25 cellular contexts compared by ENCODE assay signal in the genomic region with DNA sequence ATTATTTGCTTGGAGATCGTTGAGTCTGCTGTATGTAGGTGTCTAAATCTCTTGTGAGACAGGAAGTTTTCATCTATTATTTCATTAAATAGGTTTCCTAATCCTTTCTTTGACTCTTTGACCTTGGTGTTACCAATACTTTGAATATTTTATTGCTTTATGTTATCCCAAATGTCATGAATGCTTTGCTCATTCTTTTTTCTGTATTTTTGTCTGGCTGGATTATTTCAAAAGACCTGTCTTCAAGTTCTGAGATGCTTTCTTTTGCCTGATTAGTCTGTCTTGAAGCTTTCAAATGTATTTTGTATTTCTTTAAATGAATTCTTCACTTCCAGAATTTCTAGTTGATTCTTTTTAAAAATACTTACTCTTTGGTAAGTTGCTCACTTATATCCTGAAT.
"Had no signal": no experiment of that assay in that cellular context is flagged by ENCODE, and none has a peak within 500 bp of the region (broad histone marks: within the 10 kb centered on the region; RNA-seq: fewer than 3 reads in every experiment).

No MANE protein-coding gene starts in this region.

- H3K4me3 ChIP-seq: dorsolateral prefrontal cortex, gastrocnemius medialis, lower lobe of right lung, mucosa of descending colon, prostate gland, right atrium auricular region, sigmoid colon, thoracic aorta, tibial nerve, upper lobe of left lung, uterus had no signal

- H3K4me1 Mint-ChIP-seq: nephron progenitor cell had no signal

- H3K4me1 ChIP-seq: lower lobe of right lung, prostate gland, right atrium auricular region, sigmoid colon, tibial nerve, upper lobe of left lung, uterus had no signal

- DNase-seq: dorsolateral prefrontal cortex; effector CD8-positive, alpha-beta T cell; endodermal cell; foreskin fibroblast; gastrocnemius medialis; left ventricle myocardium superior; lower lobe of right lung; mucosa of descending colon; naive B cell; nephron progenitor cell; nucleus accumbens; sigmoid colon; stimulated activated CD4-positive, alpha-beta T cell treated with anti-CD3 and anti-CD28 coated beads, Interleukin-2, amount 100 ng/mL, for 24 hours; stimulated activated CD4-positive, alpha-beta T cell treated with anti-CD3 and anti-CD28 coated beads, Interleukin-4, amount 100 ng/mL, for 24 hours; stimulated activated naive CD4-positive, alpha-beta T cell treated with Interleukin-2 at 50 U/mL for 16 hours; upper lobe of left lung; uterus had no signal

- H3K27ac Mint-ChIP-seq: endodermal cell; memory B cell; nephron progenitor cell; stimulated activated effector memory CD8-positive, alpha-beta T cell treated with anti-CD3 and anti-CD28 coated beads, Interleukin-12 subunit alpha, Interleukin-12 subunit beta, amount 100 ng/mL, for 72 hours had no signal

- H3K4me3 Mint-ChIP-seq: endodermal cell; memory B cell; nephron progenitor cell; stimulated activated effector memory CD8-positive, alpha-beta T cell treated with anti-CD3 and anti-CD28 coated beads, Interleukin-12 subunit alpha, Interleukin-12 subunit beta, amount 100 ng/mL, for 72 hours had no signal

- H3K36me3 ChIP-seq: prostate gland, uterus had no signal

- H3K27me3 ChIP-seq: dorsolateral prefrontal cortex, gastrocnemius medialis, right atrium auricular region, sigmoid colon, tibial nerve, upper lobe of left lung, uterus had no signal

- H3K9me3 ChIP-seq: lower lobe of right lung, mucosa of descending colon, prostate gland, sigmoid colon, thoracic aorta, upper lobe of left lung had no signal

- H3K27me3 Mint-ChIP-seq: memory B cell, naive B cell had no signal

- ATAC-seq: esophagus mucosa; gastrocnemius medialis; left ventricle myocardium superior; lower lobe of right lung; mucosa of descending colon; stimulated activated effector memory CD8-positive, alpha-beta T cell treated with anti-CD3 and anti-CD28 coated beads, Interleukin-12 subunit alpha, Interleukin-12 subunit beta, amount 100 ng/mL, for 72 hours had no signal

- H3K27ac ChIP-seq: dorsolateral prefrontal cortex, epithelial cell of prostate, gastrocnemius medialis, lower lobe of right lung, prostate gland, right atrium auricular region, sigmoid colon, thoracic aorta, tibial nerve, upper lobe of left lung, uterus had no signal
